21 cellular contexts compared by ENCODE assay signal in the genomic region with DNA sequence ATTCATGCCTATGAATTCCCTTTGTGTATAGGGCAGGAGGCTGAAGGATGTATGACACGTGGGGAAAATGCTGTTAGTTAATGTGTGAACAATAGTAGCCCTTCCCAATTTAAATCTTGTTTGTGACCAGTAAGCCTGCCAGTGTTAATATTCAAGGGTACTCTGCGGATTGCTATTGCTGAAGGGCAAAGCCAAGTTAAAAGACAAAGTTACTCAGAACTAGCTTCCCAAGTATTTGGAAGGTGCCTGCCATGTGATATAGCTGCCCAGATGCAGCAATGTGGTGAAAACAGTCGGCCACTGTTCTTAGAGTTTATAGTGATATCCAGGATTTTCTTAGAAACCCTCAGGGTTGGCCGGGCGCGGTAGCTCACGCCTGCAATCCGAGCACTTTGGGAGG.
"Had no signal": no experiment of that assay in that cellular context is flagged by ENCODE, and none has a peak within 500 bp of the region (broad histone marks: within the 10 kb centered on the region; RNA-seq: fewer than 3 reads in every experiment).

No MANE protein-coding gene starts in this region.

- H3K27ac ChIP-seq: cardiac muscle cell had no signal

- ATAC-seq: activated T-cell treated with anti-CD3 and anti-CD28 coated beads, Interleukin-2, amount 50 U/mL, for 72 hours had no signal

- H3K4me3 Mint-ChIP-seq: activated CD4-positive, alpha-beta memory T cell treated with anti-CD3 and anti-CD28 coated beads for 36 hours; activated CD4-positive, alpha-beta T cell treated with anti-CD3 and anti-CD28 coated beads, Interleukin-2, amount 10 ng/mL, durations not matched to agents 7 days and 5 days; activated naive CD4-positive, alpha-beta T cell treated with anti-CD3 and anti-CD28 coated beads, Interleukin-2, amount 10 ng/mL, durations not matched to agents 7 days and 5 days; activated naive CD8-positive, alpha-beta T cell treated with anti-CD3 and anti-CD28 coated beads for 36 hours; activated T-cell treated with anti-CD3 and anti-CD28 coated beads, Interleukin-2, amount 50 U/mL, for 72 hours had no signal

- H3K36me3 Mint-ChIP-seq: activated CD4-positive, alpha-beta memory T cell treated with anti-CD3 and anti-CD28 coated beads for 36 hours; activated naive CD4-positive, alpha-beta T cell treated with anti-CD3 and anti-CD28 coated beads, Interleukin-2, amount 10 ng/mL, durations not matched to agents 7 days and 5 days; activated naive CD8-positive, alpha-beta T cell treated with anti-CD3 and anti-CD28 coated beads for 36 hours had no signal

- H3K4me1 Mint-ChIP-seq: activated CD4-positive, alpha-beta T cell treated with anti-CD3 and anti-CD28 coated beads, Interleukin-2, amount 10 ng/mL, durations not matched to agents 7 days and 5 days; activated naive CD4-positive, alpha-beta T cell treated with anti-CD3 and anti-CD28 coated beads, Interleukin-2, amount 10 ng/mL, durations not matched to agents 7 days and 5 days; activated naive CD8-positive, alpha-beta T cell treated with anti-CD3 and anti-CD28 coated beads for 36 hours had no signal

- DNase-seq: activated CD4-positive, alpha-beta memory T cell treated with anti-CD3 and anti-CD28 coated beads for 36 hours; activated CD4-positive, alpha-beta T cell treated with anti-CD3 and anti-CD28 coated beads, Interleukin-2, amount 10 ng/mL, durations not matched to agents 7 days and 5 days; activated CD4-positive, CD25-positive, alpha-beta regulatory T cell; activated gamma-delta T cell treated with Interleukin-2 at 50 U/mL for 16 hours; activated naive CD4-positive, alpha-beta T cell treated with anti-CD3 and anti-CD28 coated beads, Interleukin-2, amount 10 ng/mL, durations not matched to agents 7 days and 5 days; activated naive CD8-positive, alpha-beta T cell treated with anti-CD3 and anti-CD28 coated beads for 36 hours; activated T-cell treated with anti-CD3 and anti-CD28 coated beads, Interleukin-2, amount 50 U/mL, for 72 hours; Kasumi-1; NCI-H1105 treated with DMSO at 0.1 percent for 48 hours; NCI-H1436 treated with DMSO at 0.1 percent for 48 hours; NCI-H187; NCI-H2081; NCI-H510A treated with DMSO at 0.1 percent for 48 hours; NCI-H69; NK-92 treated with Interleukin-12 subunit alpha and Interleukin-12 subunit beta, amount 100 ng/mL, for 24 hours; OCI-M1; SHP77 treated with DMSO at 0.1 percent for 48 hours; T-helper 1 cell had no signal

- H3K9me3 Mint-ChIP-seq: activated CD4-positive, alpha-beta memory T cell treated with anti-CD3 and anti-CD28 coated beads for 36 hours; activated CD4-positive, alpha-beta T cell treated with anti-CD3 and anti-CD28 coated beads, Interleukin-2, amount 10 ng/mL, durations not matched to agents 7 days and 5 days; activated naive CD4-positive, alpha-beta T cell treated with anti-CD3 and anti-CD28 coated beads, Interleukin-2, amount 10 ng/mL, durations not matched to agents 7 days and 5 days; activated naive CD8-positive, alpha-beta T cell treated with anti-CD3 and anti-CD28 coated beads for 36 hours; activated T-cell treated with anti-CD3 and anti-CD28 coated beads, Interleukin-2, amount 50 U/mL, for 72 hours; activated T-helper 2 cell treated with anti-CD3 and anti-CD28 coated beads, Interferon-gamma antibody, Interleukin-2, Interleukin-4, amounts not matched to agents 10 μg/mL and 5 μg/mL and 100 μg/mL, durations not matched to agents 14 hours and 24 hours and 36 hours had no signal

- H3K27me3 Mint-ChIP-seq: activated naive CD4-positive, alpha-beta T cell treated with anti-CD3 and anti-CD28 coated beads, Interleukin-2, amount 10 ng/mL, durations not matched to agents 7 days and 5 days; activated naive CD8-positive, alpha-beta T cell treated with anti-CD3 and anti-CD28 coated beads for 36 hours had no signal

- H3K36me3 ChIP-seq: brain microvascular endothelial cell, cardiac muscle cell had no signal

- H3K27me3 ChIP-seq: brain microvascular endothelial cell, cardiac muscle cell had no signal

- H3K4me3 ChIP-seq: cardiac muscle cell had no signal

- H3K27ac Mint-ChIP-seq: activated CD4-positive, alpha-beta memory T cell treated with anti-CD3 and anti-CD28 coated beads for 36 hours; activated CD4-positive, alpha-beta T cell treated with anti-CD3 and anti-CD28 coated beads, Interleukin-2, amount 10 ng/mL, durations not matched to agents 7 days and 5 days; activated naive CD4-positive, alpha-beta T cell treated with anti-CD3 and anti-CD28 coated beads, Interleukin-2, amount 10 ng/mL, durations not matched to agents 7 days and 5 days; activated naive CD8-positive, alpha-beta T cell treated with anti-CD3 and anti-CD28 coated beads for 36 hours; activated T-cell treated with anti-CD3 and anti-CD28 coated beads, Interleukin-2, amount 50 U/mL, for 72 hours; activated T-helper 2 cell treated with anti-CD3 and anti-CD28 coated beads, Interferon-gamma antibody, Interleukin-2, Interleukin-4, amounts not matched to agents 10 μg/mL and 5 μg/mL and 100 μg/mL, durations not matched to agents 14 hours and 24 hours and 36 hours had no signal
